Comparison of ENCODE assay signal across 16 cellular contexts in the genomic region with DNA sequence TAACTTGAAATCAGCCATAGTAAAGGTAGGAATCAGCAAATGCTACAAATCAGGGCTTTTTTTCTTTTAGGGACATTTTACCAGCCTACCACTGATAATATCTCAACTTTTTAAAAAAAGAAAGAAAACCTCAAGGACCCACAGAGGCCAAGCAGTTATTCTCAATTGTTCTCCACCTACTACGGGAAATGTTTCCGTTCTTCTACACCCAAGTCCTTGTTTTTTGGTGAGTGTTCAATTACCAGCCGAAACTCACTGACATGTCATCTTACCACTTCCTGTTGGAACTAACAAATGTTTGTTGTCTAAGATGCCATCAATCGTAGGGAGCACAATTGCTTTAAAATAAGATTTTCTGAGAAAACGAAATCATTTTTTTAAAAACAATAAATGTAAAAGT. TPM values are rescaled to one million over a fixed set of nuclear protein-coding genes. Genes with fewer than 3 reads are reported as not detected.
DNase-seq lines count a peak whose midpoint lies in the region; ATAC-seq lines count a peak whose summit lies in the region.
"Had no signal": no experiment of that assay in that cellular context is flagged by ENCODE, and none has a peak within 500 bp of the region (broad histone marks: within the 10 kb centered on the region; RNA-seq: fewer than 3 reads in every experiment).

No MANE protein-coding gene starts in this region.

- H3K27me3 Mint-ChIP-seq in activated naive CD8-positive, alpha-beta T cell treated with anti-CD3 and anti-CD28 coated beads, Interleukin-2, amount 50 U/mL, for 24 hours = peaks cover 22% of the 10 kb centered on the region
- H3K27me3 Mint-ChIP-seq in natural killer cell treated with Interleukin-12 subunit alpha and Interleukin-12 subunit beta and Interleukin-15 and Interleukin-18, amount 100 ng/mL, for 72 hours = peaks cover 0 to 16% of the 10 kb centered on the region in 2 donors

- H3K4me3 ChIP-seq in SJCRH30 = no peak overlapping the region
- H3K4me3 ChIP-seq: coronary artery had no signal

- H3K36me3 ChIP-seq in SJCRH30 = no peaks in the 10 kb centered on the region

- H3K27me3 ChIP-seq in SJCRH30 = no peaks in the 10 kb centered on the region

- H3K4me3 Mint-ChIP-seq in activated naive CD8-positive, alpha-beta T cell treated with anti-CD3 and anti-CD28 coated beads, Interleukin-2, amount 50 U/mL, for 24 hours = peak overlapping the region; percentile 27
- H3K4me3 Mint-ChIP-seq in natural killer cell treated with Interleukin-12 subunit alpha and Interleukin-12 subunit beta and Interleukin-15 and Interleukin-18, amount 100 ng/mL, for 72 hours = peak overlapping the region; percentile 51

- H3K4me1 ChIP-seq in SJCRH30 = no peaks in the 10 kb centered on the region

- ATAC-seq in activated naive CD8-positive, alpha-beta T cell treated with anti-CD3 and anti-CD28 coated beads, Interleukin-2, amount 50 U/mL, for 24 hours = peak; percentile 28
- peak in 1 of 2 donors; percentile 67 for ATAC-seq in natural killer cell treated with Interleukin-12 subunit alpha and Interleukin-12 subunit beta and Interleukin-15 and Interleukin-18, amount 100 ng/mL, for 72 hours
- ATAC-seq: esophagus mucosa had no signal

- peak overlapping the region; percentile 13 for H3K27ac Mint-ChIP-seq in activated naive CD8-positive, alpha-beta T cell treated with anti-CD3 and anti-CD28 coated beads, Interleukin-2, amount 50 U/mL, for 24 hours
- peak overlapping the region; percentile 72 to 78 for H3K27ac Mint-ChIP-seq in natural killer cell treated with Interleukin-12 subunit alpha and Interleukin-12 subunit beta and Interleukin-15 and Interleukin-18, amount 100 ng/mL, for 72 hours

- DNase-seq in activated gamma-delta T cell treated with Interleukin-2 at 50 U/mL for 16 hours = peak; percentile 19
- no peak for DNase-seq in activated gamma-delta T cell (lab: John Stamatoyannopoulos, UW)
- DNase-seq in RPMI7951 (ENCODE audit: low read depth) = peak; percentile 28
- DNase-seq in activated naive CD8-positive, alpha-beta T cell treated with anti-CD3 and anti-CD28 coated beads, Interleukin-2, amount 50 U/mL, for 24 hours = no peak
- DNase-seq in natural killer cell treated with Interleukin-12 subunit alpha and Interleukin-12 subunit beta and Interleukin-15 and Interleukin-18, amount 100 ng/mL, for 72 hours (ENCODE audit: low spot score) = no peak
- DNase-seq in NCI-H2081 treated with DMSO at 0.1 percent for 48 hours (lab: John Stamatoyannopoulos, UW) = no peak
- no peak for DNase-seq in SJCRH30
- no peak for DNase-seq in T-helper 9 cell
- DNase-seq: anterior cingulate cortex; head of caudate nucleus; islet precursor cell; mesenchymal stem cell; NCI-H1436 treated with DMSO at 0.1 percent for 48 hours; stimulated activated CD4-positive, alpha-beta T cell treated with anti-CD3 and anti-CD28 coated beads, Interleukin-15, amount 100 ng/mL, for 24 hours had no signal

- no peak overlapping the region for H3K27ac ChIP-seq in SJCRH30
- H3K27ac ChIP-seq: coronary artery had no signal

- no peaks in the 10 kb centered on the region for H3K9me3 Mint-ChIP-seq in activated naive CD8-positive, alpha-beta T cell treated with anti-CD3 and anti-CD28 coated beads, Interleukin-2, amount 50 U/mL, for 24 hours
- no peaks in the 10 kb centered on the region for H3K9me3 Mint-ChIP-seq in natural killer cell treated with Interleukin-12 subunit alpha and Interleukin-12 subunit beta and Interleukin-15 and Interleukin-18, amount 100 ng/mL, for 72 hours

- no peaks in the 10 kb centered on the region for H3K36me3 Mint-ChIP-seq in activated naive CD8-positive, alpha-beta T cell treated with anti-CD3 and anti-CD28 coated beads, Interleukin-2, amount 50 U/mL, for 24 hours (ENCODE audit: low read depth)
- H3K36me3 Mint-ChIP-seq in natural killer cell treated with Interleukin-12 subunit alpha and Interleukin-12 subunit beta and Interleukin-15 and Interleukin-18, amount 100 ng/mL, for 72 hours = no peaks in the 10 kb centered on the region

- H3K4me1 Mint-ChIP-seq in activated naive CD8-positive, alpha-beta T cell treated with anti-CD3 and anti-CD28 coated beads, Interleukin-2, amount 50 U/mL, for 24 hours = peaks cover 19% of the 10 kb centered on the region
- peaks cover 18 to 28% of the 10 kb centered on the region in 2 donors for H3K4me1 Mint-ChIP-seq in natural killer cell treated with Interleukin-12 subunit alpha and Interleukin-12 subunit beta and Interleukin-15 and Interleukin-18, amount 100 ng/mL, for 72 hours (ENCODE audit: low read depth in 2 of 2)

- no peaks in the 10 kb centered on the region for H3K9me3 ChIP-seq in SJCRH30 (replicated peaks)

RNA-seq across cellular contexts. Expression of gene CDK1, which starts 50.2 kb away (rescaled TPM):
- total RNA-seq in RPMI7951 (2014; rRNA removed; shearing (Covaris generic)) = 275 and 290 TPM in 2 replicates
- 10 to 100 TPM; 52.9 to 61.1 TPM for total RNA-seq in natural killer cell treated with Interleukin-12 subunit alpha and Interleukin-12 subunit beta and Interleukin-15 and Interleukin-18, amount 100 ng/mL, for 72 hours
- 178 and 209 TPM in 2 replicates for total RNA-seq in SJCRH30 (2014; rRNA removed; shearing (Covaris generic))

Comparison
In these comparisons a context has a peak if more than half of its experiments do, and no peak if none do; other contexts are left out.
1. DNase-seq: peak in activated gamma-delta T cell treated with Interleukin-2 at 50 U/mL for 16 hours (single experiment) and RPMI7951 (single experiment); none in activated gamma-delta T cell (single experiment), activated naive CD8-positive, alpha-beta T cell treated with anti-CD3 and anti-CD28 coated beads, Interleukin-2, amount 50 U/mL, for 24 hours (single experiment), natural killer cell treated with Interleukin-12 subunit alpha and Interleukin-12 subunit beta and Interleukin-15 and Interleukin-18, amount 100 ng/mL, for 72 hours (single experiment), NCI-H2081 treated with DMSO at 0.1 percent for 48 hours (single experiment), SJCRH30 (0 of 2) and T-helper 9 cell (single experiment).